Comparison of ENCODE assay signal across 19 cellular contexts in genomic region chr13:45269204-45269603, GRCh38.
DNase-seq lines count a peak whose midpoint lies in the region; ATAC-seq, FAIRE-seq and TF ChIP-seq lines count a peak whose summit lies in the region.
"Had no signal": no experiment of that assay in that cellular context is flagged by ENCODE, and none has a peak within 500 bp of the region (broad histone marks: within the 10 kb centered on the region; RNA-seq: fewer than 3 reads in every experiment).

No MANE protein-coding gene starts in this region.

- H3K4me3 ChIP-seq in bronchial epithelial cell (ENCODE audit: low read depth, low read length), result no peak overlapping the region
- H3K4me3 ChIP-seq: GM23248, thoracic aorta had no signal

- no peaks in the 10 kb centered on the region for H3K36me3 ChIP-seq in bronchial epithelial cell (ENCODE audit: control insufficient read depth, insufficient read depth, low read length)
- H3K36me3 ChIP-seq: thoracic aorta had no signal

- H3K27me3 ChIP-seq in bronchial epithelial cell (ENCODE audit: control insufficient read depth, insufficient read depth, low read length), result no peaks in the 10 kb centered on the region

- DNase-seq in ELR (ENCODE audit: low read depth) (peak; percentile 61), M059J (ENCODE audit: low read depth) (peak; percentile 86), bronchial epithelial cell (ENCODE audit: low read depth) (peak; percentile 18), kidney tubule cell (ENCODE audit: low spot score) (peak; percentile 63), KG1 (lab: John Stamatoyannopoulos, UW) (no peak), NCI-H1694 treated with DMSO at 0.1 percent for 48 hours (lab: John Stamatoyannopoulos, UW) (no peak), kidney glomerular epithelial cell (lab: John Stamatoyannopoulos, UW) (no peak)
- DNase-seq: activated CD4-positive, alpha-beta T cell treated with anti-CD3 and anti-CD28 coated beads for 1 hour; activated effector memory CD4-positive, alpha-beta T cell treated with Interleukin-2 at 50 U/mL for 16 hours; GM23248; immature natural killer cell; naive thymus-derived CD8-positive, alpha-beta T cell; NCI-H1694; NCI-H446; SHP77; T-helper 2 cell had no signal

- no peak for ATAC-seq in GM21723 (IDR thresholded peaks at IDR 0.05; ENCODE audit: unreplicated experiment)
- ATAC-seq: naive thymus-derived CD8-positive, alpha-beta T cell had no signal

- peak; percentile 80 for FAIRE-seq in bronchial epithelial cell (lab: Jason Lieb, UNC)
- FAIRE-seq: colon had no signal

- no peak for TF ChIP-seq CTCF in bronchial epithelial cell (IDR thresholded peaks at IDR 0.05; ENCODE audit: insufficient read depth, low read length, severe bottlenecking)

Comparison
In these comparisons a context has a peak if more than half of its experiments do, and no peak if none do; other contexts are left out.
1. DNase-seq: peak in ELR (single experiment), M059J (single experiment), bronchial epithelial cell (single experiment) and kidney tubule cell (single experiment); none in KG1 (single experiment), NCI-H1694 treated with DMSO at 0.1 percent for 48 hours (single experiment) and kidney glomerular epithelial cell (single experiment).